Comparison of ENCODE assay signal across 14 cellular contexts in genomic region chr20:63701329-63702035, GRCh38. TPM values are rescaled to one million over a fixed set of nuclear protein-coding genes. Genes with fewer than 3 reads are reported as not detected.
DNase-seq lines count a peak whose midpoint lies in the region; ATAC-seq and TF ChIP-seq lines count a peak whose summit lies in the region.
"Had no signal": no experiment of that assay in that cellular context is flagged by ENCODE, and none has a peak within 500 bp of the region (broad histone marks: within the 10 kb centered on the region; RNA-seq: fewer than 3 reads in every experiment).

No MANE protein-coding gene starts in this region.

- H3K36me3 ChIP-seq in H7 (replicated peaks; ENCODE audit: control insufficient read depth, insufficient read depth, low read length) (peaks cover 16% of the 10 kb centered on the region), psoas muscle (ENCODE audit: insufficient read depth in 1 of 2, low read depth in 1 of 2) (peaks cover 3 to 38% of the 10 kb centered on the region in 2 donors), esophagus muscularis mucosa (peaks cover 18 to 72% (median 56%) of the 10 kb centered on the region in 4 donors)

- peaks cover 5% of the 10 kb centered on the region for H3K36me3 Mint-ChIP-seq in chondrocyte (ENCODE audit: low read depth)

- DNase-seq in activated CD8-positive, alpha-beta memory T cell treated with anti-CD3 and anti-CD28 coated beads for 24 hours, result peak; percentile 62
- DNase-seq in activated CD8-positive, alpha-beta memory T cell treated with anti-CD3 and anti-CD28 coated beads, Interleukin-2, amount 50 U/mL, for 4 hours, result no peak
- DNase-seq in H7, result peak; percentile 51
- DNase-seq in chondrocyte (ENCODE audit: low spot score), result peak; percentile 83
- peak; percentile 20 to 48 for DNase-seq in psoas muscle
- no peak for DNase-seq in esophagus muscularis mucosa (ENCODE audit: extremely low spot score)
- DNase-seq in superior temporal gyrus (ENCODE audit: extremely low spot score), result no peak
- DNase-seq in NCI-H1048 (lab: John Stamatoyannopoulos, UW), result no peak
- DNase-seq: ACHN, nucleus accumbens, SW 1271, WERI-Rb-1 had no signal

- no peak overlapping the region for H3K27ac Mint-ChIP-seq in chondrocyte (ENCODE audit: unreplicated experiment)
- H3K27ac Mint-ChIP-seq: memory B cell had no signal

- H3K4me1 Mint-ChIP-seq in chondrocyte (ENCODE audit: low read depth), result peaks cover 34% of the 10 kb centered on the region

- H3K27ac ChIP-seq in psoas muscle (no peak overlapping the region), esophagus muscularis mucosa (replicated peaks in 1 of 4) (peak overlapping the region in 2 of 4 donors; percentile 3 to 72)
- H3K27ac ChIP-seq: dorsolateral prefrontal cortex, WERI-Rb-1 had no signal

- intact Hi-C loops in psoas muscle (cut with DNase I) (loop anchor here in 1 of 2 donors (5.0 kb wide), 2 partner anchors 36 to 39 kb away; partner anchors contain the start of genes LIME1 and SLC2A4RG), esophagus muscularis mucosa (cut with DNase I) (no loop called here)

- ATAC-seq in psoas muscle, result no peak

- no peak overlapping the region for H3K4me3 Mint-ChIP-seq in chondrocyte (ENCODE audit: unreplicated experiment)
- H3K4me3 Mint-ChIP-seq: memory B cell had no signal

- H3K27me3 ChIP-seq in H7 (ENCODE audit: control insufficient read depth, insufficient read depth, low read length) (no peaks in the 10 kb centered on the region; the same call in 1 of the 2 replicates), psoas muscle (ENCODE audit: insufficient read depth in 3 of 3, low read length in 2 of 3) (no peaks in the 10 kb centered on the region), esophagus muscularis mucosa (no peaks in the 10 kb centered on the region)
- H3K27me3 ChIP-seq: dorsolateral prefrontal cortex had no signal

- no peaks in the 10 kb centered on the region for H3K9me3 ChIP-seq in psoas muscle
- H3K9me3 ChIP-seq in esophagus muscularis mucosa, result no peaks in the 10 kb centered on the region

- H3K4me1 ChIP-seq in psoas muscle (peaks cover 36% of the 10 kb centered on the region), esophagus muscularis mucosa (peaks cover 43 to 62% (median 45%) of the 10 kb centered on the region in 4 donors)

- no peaks in the 10 kb centered on the region for H3K27me3 Mint-ChIP-seq in chondrocyte (ENCODE audit: low read depth)
- H3K27me3 Mint-ChIP-seq: memory B cell had no signal

- no peaks in the 10 kb centered on the region for H3K9me3 Mint-ChIP-seq in chondrocyte (ENCODE audit: low read depth)
- H3K9me3 Mint-ChIP-seq: memory B cell had no signal

- H3K4me3 ChIP-seq in H7 (ENCODE audit: insufficient read depth, low read depth, low read length) (no peak overlapping the region), psoas muscle (no peak overlapping the region), esophagus muscularis mucosa (no peak overlapping the region)
- H3K4me3 ChIP-seq: dorsolateral prefrontal cortex had no signal

- TF ChIP-seq CTCF in chondrocyte (IDR thresholded peaks at IDR 0.05), result no peak
- no peak for TF ChIP-seq CTCF in psoas muscle (IDR thresholded peaks at IDR 0.05)
- no peak for TF ChIP-seq CTCF in esophagus muscularis mucosa (IDR thresholded peaks at IDR 0.05)

- no peak for TF ChIP-seq POLR2A in esophagus muscularis mucosa (IDR thresholded peaks at IDR 0.05; ENCODE audit: low read depth)

- no peak for TF ChIP-seq EP300 in esophagus muscularis mucosa (IDR thresholded peaks at IDR 0.05)

- 75 to 77% (median 77%) methylated on average over 13 to 14 of the region's 14 CpGs for WGBS in psoas muscle, 3 donors
- 91% methylated on average over 4 of the region's 14 CpGs for WGBS in esophagus muscularis mucosa

RNA-seq across cellular contexts. Expression of gene TNFRSF6B, which starts 5.0 kb away (rescaled TPM):
- total RNA-seq in H7 (2014; rRNA removed; shearing (Covaris generic)), result not detected in 2 replicates
- total RNA-seq in chondrocyte, result 0.79 to 0.99 TPM in 2 of 3 replicates, not detected in the other
- total RNA-seq in psoas muscle, result 1 to 10 TPM in 3 of 4 donors, not detected in 1; 1.3 to 2.2 (median 1.6) TPM
- 10 to 100 TPM in 1 of 3 donors, 1 to 10 TPM in 1, under 1 TPM in 1; 0.56 to 16.1 (median 6.1) TPM for polyA plus RNA-seq in psoas muscle
- total RNA-seq in esophagus muscularis mucosa, result 10 to 100 TPM in 3 of 4 donors, 1 to 10 TPM in 1; 5.0 to 67.8 (median 26.5) TPM

RNA-seq across cellular contexts. Expression of gene ARFRP1, which starts 6.3 kb away (rescaled TPM):
- 24.2 and 26.2 TPM in 2 replicates for total RNA-seq in H7 (2014; rRNA removed; shearing (Covaris generic))
- total RNA-seq in chondrocyte (37.8 to 47.4 TPM (median 39.8 TPM) in 3 replicates), psoas muscle (10 to 100 TPM; 22.9 to 38.9 (median 32.6) TPM), esophagus muscularis mucosa (10 to 100 TPM; 34.1 to 46.5 (median 44.6) TPM)
- 10 to 100 TPM; 31.7 to 74.0 (median 32.4) TPM for polyA plus RNA-seq in psoas muscle

RNA-seq across cellular contexts. Expression of gene ZGPAT, which starts 6.4 kb away (rescaled TPM):
- 32.6 and 52.0 TPM in 2 replicates for total RNA-seq in H7 (2014; rRNA removed; shearing (Covaris generic))
- total RNA-seq in chondrocyte (19.2 to 25.6 TPM (median 20.6 TPM) in 3 replicates), psoas muscle (10 to 100 TPM; 10.7 to 18.2 (median 14.9) TPM), esophagus muscularis mucosa (10 to 100 TPM; 22.5 to 38.9 (median 28.6) TPM)
- polyA plus RNA-seq in psoas muscle, result 10 to 100 TPM; 28.4 to 54.8 (median 43.6) TPM

RNA-seq across cellular contexts. Expression of gene LIME1, which starts 35.0 kb away (rescaled TPM):
- total RNA-seq in H7 (2014; rRNA removed; shearing (Covaris generic)), result 7.7 and 10.5 TPM in 2 replicates
- 6.8 to 9.7 TPM (median 7.1 TPM) in 3 replicates for total RNA-seq in chondrocyte
- 1 to 10 TPM; 1.7 to 4.6 (median 2.6) TPM for total RNA-seq in psoas muscle
- 1 to 10 TPM; 3.1 to 5.1 (median 4.4) TPM for polyA plus RNA-seq in psoas muscle
- total RNA-seq in esophagus muscularis mucosa, result 10 to 100 TPM in 2 of 4 donors, 1 to 10 TPM in 2; 9.4 to 15.4 (median 10.9) TPM

RNA-seq across cellular contexts. Expression of gene SLC2A4RG, which starts 38.1 kb away (rescaled TPM):
- 38.3 and 62.2 TPM in 2 replicates for total RNA-seq in H7 (2014; rRNA removed; shearing (Covaris generic))
- 90.7 to 105 TPM (median 101 TPM) in 3 replicates for total RNA-seq in chondrocyte
- 10 to 100 TPM; 40.2 to 79.1 (median 54.7) TPM for total RNA-seq in psoas muscle
- 10 to 100 TPM; 27.1 to 45.5 (median 43.7) TPM for polyA plus RNA-seq in psoas muscle
- 10 to 100 TPM; 41.4 to 67.1 (median 52.7) TPM for total RNA-seq in esophagus muscularis mucosa

Comparison
In these comparisons a context has a peak if more than half of its experiments do, and no peak if none do; other contexts are left out.
1. DNase-seq: peak in activated CD8-positive, alpha-beta memory T cell treated with anti-CD3 and anti-CD28 coated beads for 24 hours (single experiment), H7 (single experiment), chondrocyte (single experiment) and psoas muscle (2 of 2); none in activated CD8-positive, alpha-beta memory T cell treated with anti-CD3 and anti-CD28 coated beads, Interleukin-2, amount 50 U/mL, for 4 hours (single experiment), esophagus muscularis mucosa (single experiment), superior temporal gyrus (single experiment) and NCI-H1048 (single experiment).